5 cellular contexts compared by ENCODE assay signal in genomic region chr16:28867646-28868045, GRCh38. TPM values are rescaled to one million over a fixed set of nuclear protein-coding genes. Genes with fewer than 3 reads are reported as not detected.
DNase-seq lines count a peak whose midpoint lies in the region; ATAC-seq and TF ChIP-seq lines count a peak whose summit lies in the region.
"Not testable (repeated sequence)": the region's sequence is repeated elsewhere in the genome, so short reads cannot be mapped to it uniquely, and the experiment has no call there.
"Had no signal": no experiment of that assay in that cellular context is flagged by ENCODE, and none has a peak within 500 bp of the region (broad histone marks: within the 10 kb centered on the region; RNA-seq: fewer than 3 reads in every experiment).

No MANE protein-coding gene starts in this region.

- ATAC-seq in Right ventricle myocardium inferior; stimulated activated naive B cell treated with anti-CD40 and anti-IgM and Interleukin-4, amounts not matched to agents 10 μg/mL and 1 μg/mL and 100 μg/mL, for 72 hours (replicated peaks): not testable (repeated sequence)

- H3K27ac Mint-ChIP-seq in nephron = not testable (repeated sequence)
- peak overlapping the region; percentile 47 for H3K27ac Mint-ChIP-seq in stimulated activated naive B cell treated with anti-CD40 and anti-IgM and Interleukin-4, amounts not matched to agents 10 μg/mL and 1 μg/mL and 100 μg/mL, for 72 hours

- POLR2A ChIA-PET in RWPE1 (lab: Yijun Ruan, JAX; ENCODE audit: low non-redundant PET) = not testable (repeated sequence)

- H3K9me3 Mint-ChIP-seq in nephron; stimulated activated naive B cell treated with anti-CD40 and anti-IgM and Interleukin-4, amounts not matched to agents 10 μg/mL and 1 μg/mL and 100 μg/mL, for 72 hours: not testable (repeated sequence)

- H3K4me3 Mint-ChIP-seq in nephron = peak overlapping the region; percentile 43 to 71 (median 68)
- H3K4me3 Mint-ChIP-seq in stimulated activated naive B cell treated with anti-CD40 and anti-IgM and Interleukin-4, amounts not matched to agents 10 μg/mL and 1 μg/mL and 100 μg/mL, for 72 hours = not testable (repeated sequence)

- peaks cover 18% of the 10 kb centered on the region for H3K4me1 Mint-ChIP-seq in nephron
- peaks cover 24 to 31% of the 10 kb centered on the region in 2 donors for H3K4me1 Mint-ChIP-seq in stimulated activated naive B cell treated with anti-CD40 and anti-IgM and Interleukin-4, amounts not matched to agents 10 μg/mL and 1 μg/mL and 100 μg/mL, for 72 hours

- not testable (repeated sequence) for H3K27me3 Mint-ChIP-seq in nephron (ENCODE audit: low read depth); stimulated activated naive B cell treated with anti-CD40 and anti-IgM and Interleukin-4, amounts not matched to agents 10 μg/mL and 1 μg/mL and 100 μg/mL, for 72 hours

- H3K36me3 Mint-ChIP-seq in nephron (ENCODE audit: low read depth) = peaks cover 34% of the 10 kb centered on the region
- H3K36me3 Mint-ChIP-seq in stimulated activated naive B cell treated with anti-CD40 and anti-IgM and Interleukin-4, amounts not matched to agents 10 μg/mL and 1 μg/mL and 100 μg/mL, for 72 hours = peaks cover 32 to 52% of the 10 kb centered on the region in 2 donors

- CTCF ChIA-PET in RWPE1 (lab: Yijun Ruan, JAX) = not testable (repeated sequence)

- peak overlapping the region; percentile 92 for H3K27ac ChIP-seq in RWPE1

- TF ChIP-seq CTCF in RWPE1 (conservative IDR thresholded peaks at IDR 0.05; ENCODE audit: low read depth); nephron (IDR thresholded peaks at IDR 0.05; ENCODE audit: unreplicated experiment in 3 of 3): not testable (repeated sequence)

- intact Hi-C loops in Right ventricle myocardium inferior (cut with DNase I) = not testable (repeated sequence)

- not testable (repeated sequence) for DNase-seq in RWPE1 (ENCODE audit: low spot score); stimulated activated naive B cell treated with anti-CD40 and anti-IgM and Interleukin-4, amounts not matched to agents 10 μg/mL and 1 μg/mL and 100 μg/mL, for 72 hours
- DNase-seq in Right ventricle myocardium inferior (ENCODE audit: missing footprints) = peak; percentile 50

RNA-seq across cellular contexts. Expression of gene SH2B1, which starts 4.0 kb away (rescaled TPM):
- total RNA-seq in Right ventricle myocardium inferior = 41.3 TPM

RNA-seq across cellular contexts. Expression of gene ATP2A1, which starts 10.6 kb away (rescaled TPM):
- 0.11 TPM for total RNA-seq in Right ventricle myocardium inferior
- total RNA-seq: Daoy had no signal

RNA-seq across cellular contexts. Expression of gene TUFM, which starts 21.5 kb away (rescaled TPM):
- total RNA-seq in Right ventricle myocardium inferior = 252 TPM

RNA-seq across cellular contexts. Expression of gene ATXN2L, which starts 44.8 kb away (rescaled TPM):
- 46.3 TPM for total RNA-seq in Right ventricle myocardium inferior

RNA-seq across cellular contexts. Expression of gene RABEP2, which starts 57.4 kb away (rescaled TPM):
- total RNA-seq in Right ventricle myocardium inferior = 22.3 TPM
